8 cellular contexts compared by ENCODE assay signal in the genomic region with DNA sequence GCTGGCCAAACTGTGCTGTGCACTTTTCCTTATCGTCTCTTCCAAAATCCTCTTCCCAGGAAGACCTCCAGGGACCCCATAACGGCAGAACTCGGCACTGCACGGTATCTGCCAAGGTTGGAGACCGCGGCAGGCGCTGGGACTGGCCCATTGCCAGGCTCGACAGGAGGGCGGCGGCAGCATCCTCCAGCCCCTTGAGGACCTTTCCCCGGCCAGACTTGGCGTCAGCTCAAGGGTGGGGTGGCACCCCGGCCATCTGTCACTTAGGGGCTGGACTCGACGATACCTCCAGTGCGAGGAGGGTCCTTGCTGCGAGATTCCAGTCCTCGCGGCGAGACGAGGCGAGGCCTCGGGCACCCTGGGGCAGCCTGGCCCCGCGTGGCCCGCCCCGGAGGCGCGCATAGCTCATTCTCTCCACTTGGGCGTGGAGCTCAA. TPM values are rescaled to one million over a fixed set of nuclear protein-coding genes. Genes with fewer than 3 reads are reported as not detected.
DNase-seq lines count a peak whose midpoint lies in the region; TF ChIP-seq lines count a peak whose summit lies in the region.

No MANE protein-coding gene starts in this region.

- peak overlapping the region; percentile 94 to 96 for H3K4me3 Mint-ChIP-seq in CD14-positive monocyte
- peak overlapping the region; percentile 92 for H3K4me3 Mint-ChIP-seq in neural progenitor cell

- in situ Hi-C loops in GM23248 (cut with MboI): no loop called here

- 1% methylated on average over 28 to 30 of the region's 30 CpGs for WGBS in GM23248 (ENCODE audit: low coverage in 1 of 2, low lambda C conversion rate in 2 of 2, missing lambda C conversion rate in 2 of 2), 2 experiments
- 1% methylated on average over 30 of the region's 30 CpGs for WGBS in thymus

- H3K9me2 ChIP-seq in GM23248 (ENCODE audit: insufficient read depth): no peaks in the 10 kb centered on the region

- H2AFZ ChIP-seq in GM23248 (peak overlapping the region; percentile 76), neural progenitor cell (replicated peaks) (no peak overlapping the region)

- H3K9ac ChIP-seq in GM23248 (peak overlapping the region; percentile 95), neural progenitor cell (peak overlapping the region; percentile 78)

- peaks cover 44% of the 10 kb centered on the region for H3K4me1 ChIP-seq in GM23248 (ENCODE audit: insufficient read depth)
- peaks cover 48% of the 10 kb centered on the region for H3K4me1 ChIP-seq in neural progenitor cell
- peaks cover 10% of the 10 kb centered on the region for H3K4me1 ChIP-seq in thymus (ENCODE audit: control insufficient read depth, insufficient read depth, low read length)

- H3K27ac Mint-ChIP-seq in CD14-positive monocyte (peak overlapping the region; percentile 81 to 93 (median 82)), neural progenitor cell (peak overlapping the region; percentile 17)

- H3K9me3 Mint-ChIP-seq in CD14-positive monocyte (no peaks in the 10 kb centered on the region), neural progenitor cell (no peaks in the 10 kb centered on the region)

- H3K4me1 Mint-ChIP-seq in CD14-positive monocyte (peaks cover 34% of the 10 kb centered on the region), neural progenitor cell (peaks cover 48% of the 10 kb centered on the region)

- H3K79me2 ChIP-seq in GM23248 (ENCODE audit: insufficient read depth) (peaks cover 58% of the 10 kb centered on the region), neural progenitor cell (ENCODE audit: low read depth) (peaks cover 58% of the 10 kb centered on the region)

- H4K20me1 ChIP-seq in GM23248 (ENCODE audit: insufficient read depth): 0 out of 2 replicates have a peak, but pooled peaks cover 5% of the 10 kb centered on the region
- H4K20me1 ChIP-seq in neural progenitor cell (ENCODE audit: low read depth): peaks cover 53% of the 10 kb centered on the region

- peaks cover 12 to 21% of the 10 kb centered on the region in 2 donors for H3K36me3 Mint-ChIP-seq in CD14-positive monocyte
- H3K36me3 Mint-ChIP-seq in neural progenitor cell: peaks cover 11% of the 10 kb centered on the region

- H3K27ac ChIP-seq in GM23248: peak overlapping the region; percentile 90
- no peak overlapping the region for H3K27ac ChIP-seq in neural progenitor cell
- H3K27ac ChIP-seq in thymus (ENCODE audit: low read depth): peak overlapping the region; percentile 89

- H3F3A ChIP-seq in GM23248 (ENCODE audit: insufficient read depth): peaks cover 23% of the 10 kb centered on the region
- H3F3A ChIP-seq in neural progenitor cell (ENCODE audit: low read depth): peaks cover 22% of the 10 kb centered on the region

- DNase-seq in CD14-positive monocyte (ENCODE audit: low spot score) (no peak), GM23248 (peak; percentile 66), NCI-H345 treated with DMSO at 0.1 percent for 48 hours (lab: John Stamatoyannopoulos, UW; ENCODE audit: unreplicated experiment) (peak; percentile 47), activated T-cell treated with anti-CD3 and anti-CD28 coated beads for 48 hours (ENCODE audit: low read depth) (peak; percentile 27), fibroblast of gingiva (ENCODE audit: low read depth) (peak; percentile 25), neural progenitor cell (ENCODE audit: low spot score) (peak; percentile 54), A172 (ENCODE audit: low spot score) (no peak)

- H3K4me3 ChIP-seq in GM23248: peak overlapping the region; percentile 95
- peak overlapping the region; percentile 94 for H3K4me3 ChIP-seq in neural progenitor cell
- peak overlapping the region; percentile 91 for H3K4me3 ChIP-seq in thymus (ENCODE audit: low read length)

- H3K9me3 ChIP-seq in GM23248 (ENCODE audit: low read depth) (no peaks in the 10 kb centered on the region), neural progenitor cell (ENCODE audit: low read depth) (no peaks in the 10 kb centered on the region), thymus (ENCODE audit: control insufficient read depth) (no peaks in the 10 kb centered on the region)

- H3K27me3 ChIP-seq in GM23248 (replicated peaks; ENCODE audit: insufficient read depth) (no peaks in the 10 kb centered on the region), neural progenitor cell (no peaks in the 10 kb centered on the region), thymus (ENCODE audit: control insufficient read depth, insufficient read depth) (no peaks in the 10 kb centered on the region)

- TF ChIP-seq CTCF in CD14-positive monocyte (IDR thresholded peaks at IDR 0.05): no peak
- TF ChIP-seq CTCF in neural progenitor cell (IDR thresholded peaks at IDR 0.05): no peak

- peak overlapping the region; percentile 97 for H3K4me2 ChIP-seq in GM23248 (ENCODE audit: unreplicated experiment)
- H3K4me2 ChIP-seq in neural progenitor cell: peak overlapping the region; percentile 91

- H3K36me3 ChIP-seq in GM23248 (ENCODE audit: low read depth) (no peaks in the 10 kb centered on the region; the same call in 1 of the 2 replicates), neural progenitor cell (no peaks in the 10 kb centered on the region), thymus (ENCODE audit: control insufficient read depth, insufficient read depth) (peaks cover 9% of the 10 kb centered on the region)

- H3K27me3 Mint-ChIP-seq in CD14-positive monocyte (ENCODE audit: low read depth in 3 of 3) (peaks cover 0 to 2% (median 0%) of the 10 kb centered on the region in 3 donors), neural progenitor cell (ENCODE audit: insufficient read depth, low read depth) (peaks cover 2% of the 10 kb centered on the region)

- intact Hi-C loops in CD14-positive monocyte (cut with micrococcal nuclease): loop anchor here in 1 of 2 donors (5.0 kb wide), 1 partner anchor 194 kb away; a partner anchor contains a TSS

RNA-seq across cellular contexts. Expression of a gene that starts 0.8 kb away (rescaled TPM):
- polyA plus RNA-seq in CD14-positive monocyte (10 to 100 TPM; 41.0 to 48.3 TPM), GM23248 (2016; fragmentation: Nextera tagmentation; extraction: Ambion mirVana) (101 TPM in 2 replicates), thymus (26.6 TPM)
- 139 and 144 TPM in 2 replicates for total RNA-seq in GM23248 (2014; rRNA removed; shearing (Covaris generic))
- total RNA-seq in neural progenitor cell (ENCODE audit: low replicate concordance): 221 and 273 TPM in 2 replicates
- 212 and 231 TPM in 2 replicates for total RNA-seq in A172 (2014; rRNA removed; shearing (Covaris generic))

RNA-seq across cellular contexts. Expression of a gene that starts 12.4 kb away (rescaled TPM):
- polyA plus RNA-seq in CD14-positive monocyte (under 1 TPM; 0.23 to 0.28 TPM), GM23248 (2016; fragmentation: Nextera tagmentation; extraction: Ambion mirVana) (0.81 and 1.4 TPM in 2 replicates), thymus (1.4 TPM)
- 0.25 and 0.54 TPM in 2 replicates for total RNA-seq in GM23248 (2014; rRNA removed; shearing (Covaris generic))
- 4.1 and 4.6 TPM in 2 replicates for total RNA-seq in neural progenitor cell (ENCODE audit: low replicate concordance)
- total RNA-seq in A172 (2014; rRNA removed; shearing (Covaris generic)): 1.8 and 2.2 TPM in 2 replicates

RNA-seq across cellular contexts. Expression of a gene that starts 48.6 kb away (rescaled TPM):
- polyA plus RNA-seq in CD14-positive monocyte: 10 to 100 TPM; 47.0 to 50.2 TPM
- total RNA-seq in GM23248 (2014; rRNA removed; shearing (Covaris generic)): 58.3 and 69.4 TPM in 2 replicates
- 103 and 107 TPM in 2 replicates for polyA plus RNA-seq in GM23248 (2016; fragmentation: Nextera tagmentation; extraction: Ambion mirVana)
- total RNA-seq in neural progenitor cell (ENCODE audit: low replicate concordance): 38.6 and 70.3 TPM in 2 replicates
- 46.0 TPM for polyA plus RNA-seq in thymus
- 110 and 127 TPM in 2 replicates for total RNA-seq in A172 (2014; rRNA removed; shearing (Covaris generic))

RNA-seq across cellular contexts. Expression of a gene that starts 52.8 kb away (rescaled TPM):
- 1 to 10 TPM; 3.0 to 3.4 TPM for polyA plus RNA-seq in CD14-positive monocyte
- total RNA-seq in GM23248 (2014; rRNA removed; shearing (Covaris generic)): 27.7 and 28.5 TPM in 2 replicates
- 12.5 and 12.8 TPM in 2 replicates for polyA plus RNA-seq in GM23248 (2016; fragmentation: Nextera tagmentation; extraction: Ambion mirVana)
- total RNA-seq in neural progenitor cell (ENCODE audit: low replicate concordance): 28.5 and 33.3 TPM in 2 replicates
- 0.98 TPM for polyA plus RNA-seq in thymus
- 31.5 and 34.8 TPM in 2 replicates for total RNA-seq in A172 (2014; rRNA removed; shearing (Covaris generic))

Comparison
In these comparisons a context has a peak if more than half of its experiments do, and no peak if none do; other contexts are left out.
1. DNase-seq: peak in GM23248 (single experiment), NCI-H345 treated with DMSO at 0.1 percent for 48 hours (single experiment), activated T-cell treated with anti-CD3 and anti-CD28 coated beads for 48 hours (single experiment), fibroblast of gingiva (single experiment) and neural progenitor cell (single experiment); none in CD14-positive monocyte (single experiment) and A172 (single experiment).
2. Peak in every context shown above with its lines, with median percentiles within 50 percentile points of each other: H3K4me3 ChIP-seq.